21 cellular contexts compared by ENCODE assay signal in genomic region chr11:47161890-47162289, GRCh38. TPM values are rescaled to one million over a fixed set of nuclear protein-coding genes. Genes with fewer than 3 reads are reported as not detected.
DNase-seq lines count a peak whose midpoint lies in the region; ATAC-seq and TF ChIP-seq lines count a peak whose summit lies in the region.
"Had no signal": no experiment of that assay in that cellular context is flagged by ENCODE, and none has a peak within 500 bp of the region (broad histone marks: within the 10 kb centered on the region; RNA-seq: fewer than 3 reads in every experiment).

No MANE protein-coding gene starts in this region.

- no peaks in the 10 kb centered on the region for H3K4me1 ChIP-seq in HCT116 (ENCODE audit: control insufficient read depth in 1 of 2, insufficient read depth in 2 of 2, low read length in 2 of 2)

- H3K9me3 ChIP-seq in AG04450 (ENCODE audit: control insufficient read depth, insufficient read depth, low read length) (no peaks in the 10 kb centered on the region), HCT116 (ENCODE audit: control insufficient read depth in 1 of 2, insufficient read depth in 1 of 2, low read depth in 1 of 2, low read length in 2 of 2) (no peaks in the 10 kb centered on the region)
- H3K9me3 ChIP-seq: mucosa of descending colon, sigmoid colon, transverse colon had no signal

- H2AFZ ChIP-seq in HCT116 (ENCODE audit: low read depth, low read length, poor library complexity, severe bottlenecking), result no peak overlapping the region
- H2AFZ ChIP-seq: hepatocyte had no signal

- H3K27me3 Mint-ChIP-seq in brain, result no peaks in the 10 kb centered on the region
- H3K27me3 Mint-ChIP-seq in naive thymus-derived CD8-positive, alpha-beta T cell, result no peaks in the 10 kb centered on the region
- H3K27me3 Mint-ChIP-seq: activated CD4-positive, alpha-beta T cell treated with anti-CD3 and anti-CD28 coated beads, Interleukin-2, amount 10 ng/mL, durations not matched to agents 7 days and 5 days; central memory CD8-positive, alpha-beta T cell; stimulated activated naive CD8-positive, alpha-beta T cell treated with anti-CD3 and anti-CD28 coated beads, Interleukin-15, Interleukin-2, amounts not matched to agents 100 ng/mL and 50 ng/mL, for 24 hours had no signal

- H4K20me1 ChIP-seq in HCT116 (ENCODE audit: insufficient read depth), result no peaks in the 10 kb centered on the region

- H3K9me3 Mint-ChIP-seq in brain, result no peaks in the 10 kb centered on the region
- no peaks in the 10 kb centered on the region for H3K9me3 Mint-ChIP-seq in naive thymus-derived CD8-positive, alpha-beta T cell
- H3K9me3 Mint-ChIP-seq: activated CD4-positive, alpha-beta T cell treated with anti-CD3 and anti-CD28 coated beads, Interleukin-2, amount 10 ng/mL, durations not matched to agents 7 days and 5 days; central memory CD8-positive, alpha-beta T cell; stimulated activated naive CD8-positive, alpha-beta T cell treated with anti-CD3 and anti-CD28 coated beads, Interleukin-15, Interleukin-2, amounts not matched to agents 100 ng/mL and 50 ng/mL, for 24 hours had no signal

- peak overlapping the region; percentile 57 for H3K27ac ChIP-seq in AG04450 (ENCODE audit: low read depth, low read length)
- H3K27ac ChIP-seq in HCT116 (ENCODE audit: low read depth, low read length), result no peak overlapping the region
- H3K27ac ChIP-seq: hepatocyte, transverse colon had no signal

- CTCF ChIA-PET in AG04450 (lab: Charles Lee) (interaction anchor here (0.5 to 2.1 kb wide), 9 partner anchors 9 to 292 kb away, joined by 3 to 16 read pairs (median 7); no protein-coding TSS in a partner anchor), HCT116 (lab: Charles Lee) (interaction anchor here (1.9 kb wide), 1 partner anchor 8 kb away, joined by 8 read pairs; no protein-coding TSS in a partner anchor)

- no peaks in the 10 kb centered on the region for H3K4me1 Mint-ChIP-seq in brain
- H3K4me1 Mint-ChIP-seq in naive thymus-derived CD8-positive, alpha-beta T cell, result peaks cover 0 to 14% (median 7%) of the 10 kb centered on the region in 4 donors

- TF ChIP-seq RAD21 in HCT116 (IDR thresholded peaks at IDR 0.05; ENCODE audit: low read depth), result no peak

- no peak for TF ChIP-seq POLR2A in HCT116 (IDR thresholded peaks at IDR 0.05; ENCODE audit: borderline replicate concordance, extremely low read depth, insufficient read depth, insufficient read length)

- RAD21 ChIA-PET in HCT116 (lab: Charles Lee; ENCODE audit: low non-redundant PET in 1 of 2, low total read pairs in 2 of 2, uncharacterized antibody in 2 of 2, unreplicated experiment in 2 of 2), result no interaction called here

- no peak overlapping the region for H3K4me2 ChIP-seq in HCT116 (ENCODE audit: low read length)
- H3K4me2 ChIP-seq: hepatocyte had no signal

- H3K9ac ChIP-seq in HCT116 (ENCODE audit: low read length), result no peak overlapping the region

- H3K4me3 ChIP-seq in AG04450 (ENCODE audit: low read depth, low read length) (no peak overlapping the region), HCT116 (replicated peaks in 1 of 2; ENCODE audit: low read depth in 1 of 2, low read length in 2 of 2) (no peak overlapping the region)
- H3K4me3 ChIP-seq: hepatocyte, mucosa of descending colon, sigmoid colon, transverse colon had no signal

- BruUV-seq in HCT116 (replicated peaks; lab: Mats Ljungman, UMichigan), result TSS peak; percentile 8

- H3K36me3 Mint-ChIP-seq in brain, result peaks cover 36% of the 10 kb centered on the region
- peaks cover 0 to 39% (median 3%) of the 10 kb centered on the region in 3 donors for H3K36me3 Mint-ChIP-seq in naive thymus-derived CD8-positive, alpha-beta T cell

- H3K27me3 ChIP-seq in AG04450 (ENCODE audit: control insufficient read depth, insufficient read depth, low read length) (no peaks in the 10 kb centered on the region), HCT116 (ENCODE audit: insufficient read depth, low read length) (no peaks in the 10 kb centered on the region)
- H3K27me3 ChIP-seq: hepatocyte, sigmoid colon, transverse colon had no signal

- TF ChIP-seq CTCF in AG04450 (IDR thresholded peaks at IDR 0.05; ENCODE audit: low read depth, low read length) (no peak), HCT116 (IDR thresholded peaks at IDR 0.05 in 2 of 3, conservative IDR thresholded peaks at IDR 0.05 in 1 of 3; ENCODE audit: borderline replicate concordance in 1 of 3, insufficient read depth in 1 of 3, low read depth in 2 of 3, low read length in 2 of 3) (no peak), brain (conservative IDR thresholded peaks at IDR 0.05) (no peak)

- peak overlapping the region in 4 of 5 experiments; percentile 25 to 75 (median 32) for H3K27ac Mint-ChIP-seq in brain
- H3K27ac Mint-ChIP-seq in naive thymus-derived CD8-positive, alpha-beta T cell, result peak overlapping the region in 7 of 10 donors; percentile 22 to 68 (median 57)
- H3K27ac Mint-ChIP-seq: activated CD4-positive, alpha-beta T cell treated with anti-CD3 and anti-CD28 coated beads, Interleukin-2, amount 10 ng/mL, durations not matched to agents 7 days and 5 days; stimulated activated naive CD8-positive, alpha-beta T cell treated with anti-CD3 and anti-CD28 coated beads, Interleukin-15, Interleukin-2, amounts not matched to agents 100 ng/mL and 50 ng/mL, for 24 hours had no signal

- H3K79me2 ChIP-seq in HCT116 (ENCODE audit: insufficient read depth, low read length), result no peaks in the 10 kb centered on the region
- H3K79me2 ChIP-seq: hepatocyte had no signal

- ATAC-seq in HCT116, result no peak
- no peak for ATAC-seq in naive thymus-derived CD8-positive, alpha-beta T cell
- no peak for ATAC-seq in GM21786 (IDR thresholded peaks at IDR 0.05; ENCODE audit: unreplicated experiment)
- ATAC-seq in HG03135 (IDR thresholded peaks at IDR 0.05; ENCODE audit: unreplicated experiment), result no peak
- ATAC-seq in HG02840 (IDR thresholded peaks at IDR 0.05; ENCODE audit: low FRiP score, unreplicated experiment), result no peak

- intact Hi-C loops in HCT116 (cut with micrococcal nuclease), result loop anchor here (1.0 kb wide), 2 partner anchors 193 to 273 kb away; no protein-coding TSS in a partner anchor

- no peak overlapping the region for H3K4me3 Mint-ChIP-seq in brain
- H3K4me3 Mint-ChIP-seq in naive thymus-derived CD8-positive, alpha-beta T cell, result no peak overlapping the region
- H3K4me3 Mint-ChIP-seq: activated CD4-positive, alpha-beta T cell treated with anti-CD3 and anti-CD28 coated beads, Interleukin-2, amount 10 ng/mL, durations not matched to agents 7 days and 5 days; central memory CD8-positive, alpha-beta T cell; stimulated activated naive CD8-positive, alpha-beta T cell treated with anti-CD3 and anti-CD28 coated beads, Interleukin-15, Interleukin-2, amounts not matched to agents 100 ng/mL and 50 ng/mL, for 24 hours had no signal

- peaks cover 15 to 17% of the 10 kb centered on the region in 2 experiments for H3K36me3 ChIP-seq in HCT116 (ENCODE audit: control insufficient read depth in 1 of 2, insufficient read depth in 2 of 2, low read length in 2 of 2)

- no peak for DNase-seq in AG04450 (ENCODE audit: low read depth, low spot score)
- no peak for DNase-seq in HCT116 (ENCODE audit: low read depth, low spot score)
- DNase-seq in naive thymus-derived CD8-positive, alpha-beta T cell, result peak in 1 of 10 donors; percentile 52
- DNase-seq in retina, result no peak
- DNase-seq: DMS79; GOT3; KG1; NCI-H2029; NCI-H446 treated with DMSO at 0.1 percent for 48 hours; NK-92 treated with Interleukin-12 subunit alpha and Interleukin-12 subunit beta, amount 100 ng/mL, for 24 hours; sigmoid colon; transverse colon had no signal

- no peaks in the 10 kb centered on the region for H3K9me2 ChIP-seq in HCT116 (ENCODE audit: insufficient read depth)

- POLR2A ChIA-PET in AG04450 (lab: Yijun Ruan, JAX), result interaction anchor here (1.5 kb wide), 1 partner anchor 11 kb away, joined by 5 read pairs; no protein-coding TSS in a partner anchor
- POLR2A ChIA-PET in HCT116 (lab: Charles Lee), result no interaction called here
- POLR2A ChIA-PET in naive thymus-derived CD8-positive, alpha-beta T cell (lab: Charles Lee), result interaction anchor here (0.5 to 2.1 kb wide), 2 partner anchors 9 to 20 kb away, joined by 3 to 5 read pairs; no protein-coding TSS in a partner anchor

TF ChIP-seq in HCT116, 20 proteins besides CTCF, POLR2A, EP300 and RAD21 (continues in another document):
- TF ChIP-seq MAX (IDR thresholded peaks at IDR 0.05), result no peak
- TF ChIP-seq ZNF274 (IDR thresholded peaks at IDR 0.05; ENCODE audit: low read depth, low read length), result no peak
- TF ChIP-seq ELF1 (IDR thresholded peaks at IDR 0.05; ENCODE audit: borderline replicate concordance, low read depth), result no peak

RNA-seq across cellular contexts. Expression of gene ARFGAP2, which starts 14.8 kb away (rescaled TPM):
- 38.6 and 44.4 TPM in 2 replicates for polyA plus RNA-seq in AG04450 (2011; rRNA removed)
- 46.5 and 67.4 TPM in 2 replicates for polyA minus RNA-seq in AG04450 (2011; rRNA and poly(A)+ RNA removed)
- 73.5 TPM for total RNA-seq in HCT116 (2021; ENCODE audit: unreplicated experiment)
- 49.0 and 50.0 TPM in 2 replicates for polyA plus RNA-seq in HCT116 (2012)
- 59.4 TPM for polyA plus RNA-seq in brain (ENCODE audit: insufficient read depth, low read depth, low replicate concordance)
- 100 to 1,000 TPM; 166 to 172 TPM for total RNA-seq in naive thymus-derived CD8-positive, alpha-beta T cell
- polyA plus RNA-seq in naive thymus-derived CD8-positive, alpha-beta T cell, result 100 to 1,000 TPM in 2 of 3 donors, 10 to 100 TPM in 1; 97.8 to 111 (median 108) TPM

RNA-seq across cellular contexts. Expression of gene PACSIN3, which starts 24.3 kb away (rescaled TPM):
- 15.3 and 19.7 TPM in 2 replicates for polyA plus RNA-seq in AG04450 (2011; rRNA removed)
- polyA minus RNA-seq in AG04450 (2011; rRNA and poly(A)+ RNA removed), result 11.9 and 13.0 TPM in 2 replicates
- total RNA-seq in HCT116 (2021; ENCODE audit: unreplicated experiment), result 63.1 TPM
- 42.3 and 43.9 TPM in 2 replicates for polyA plus RNA-seq in HCT116 (2012)
- polyA plus RNA-seq in brain (ENCODE audit: insufficient read depth, low read depth, low replicate concordance), result 14.3 TPM
- under 1 TPM in 1 of 2 experiments, not detected in 1; 0.80 TPM for total RNA-seq in naive thymus-derived CD8-positive, alpha-beta T cell
- polyA plus RNA-seq in naive thymus-derived CD8-positive, alpha-beta T cell, result under 1 TPM in 1 of 3 donors, not detected in 2; 0.25 TPM

RNA-seq across cellular contexts. Expression of gene DDB2, which starts 52.9 kb away (rescaled TPM):
- polyA plus RNA-seq in AG04450 (2011; rRNA removed) (47.3 and 48.1 TPM in 2 replicates), brain (ENCODE audit: insufficient read depth, low read depth, low replicate concordance) (16.2 TPM)
- polyA minus RNA-seq in AG04450 (2011; rRNA and poly(A)+ RNA removed), result 27.1 and 32.5 TPM in 2 replicates
- total RNA-seq in HCT116 (2021; ENCODE audit: unreplicated experiment), result 64.0 TPM
- polyA plus RNA-seq in HCT116 (2012), result 83.8 and 91.5 TPM in 2 replicates
- total RNA-seq in naive thymus-derived CD8-positive, alpha-beta T cell, result 100 to 1,000 TPM in 1 of 2 experiments, 10 to 100 TPM in 1; 98.9 to 101 TPM
- polyA plus RNA-seq in naive thymus-derived CD8-positive, alpha-beta T cell, result 10 to 100 TPM; 20.7 to 25.4 (median 24.4) TPM

Comparison
In these comparisons a context has a peak if more than half of its experiments do, and no peak if none do; other contexts are left out.
1. RNA of gene PACSIN3, which starts 24.3 kb away (polyA plus RNA-seq): 15.3 to 19.7 TPM in AG04450 and 14.3 TPM in brain (single experiment); 0.25 TPM in naive thymus-derived CD8-positive, alpha-beta T cell; every median in the first group is over 10 times any median in the second.